In the genomic region with DNA sequence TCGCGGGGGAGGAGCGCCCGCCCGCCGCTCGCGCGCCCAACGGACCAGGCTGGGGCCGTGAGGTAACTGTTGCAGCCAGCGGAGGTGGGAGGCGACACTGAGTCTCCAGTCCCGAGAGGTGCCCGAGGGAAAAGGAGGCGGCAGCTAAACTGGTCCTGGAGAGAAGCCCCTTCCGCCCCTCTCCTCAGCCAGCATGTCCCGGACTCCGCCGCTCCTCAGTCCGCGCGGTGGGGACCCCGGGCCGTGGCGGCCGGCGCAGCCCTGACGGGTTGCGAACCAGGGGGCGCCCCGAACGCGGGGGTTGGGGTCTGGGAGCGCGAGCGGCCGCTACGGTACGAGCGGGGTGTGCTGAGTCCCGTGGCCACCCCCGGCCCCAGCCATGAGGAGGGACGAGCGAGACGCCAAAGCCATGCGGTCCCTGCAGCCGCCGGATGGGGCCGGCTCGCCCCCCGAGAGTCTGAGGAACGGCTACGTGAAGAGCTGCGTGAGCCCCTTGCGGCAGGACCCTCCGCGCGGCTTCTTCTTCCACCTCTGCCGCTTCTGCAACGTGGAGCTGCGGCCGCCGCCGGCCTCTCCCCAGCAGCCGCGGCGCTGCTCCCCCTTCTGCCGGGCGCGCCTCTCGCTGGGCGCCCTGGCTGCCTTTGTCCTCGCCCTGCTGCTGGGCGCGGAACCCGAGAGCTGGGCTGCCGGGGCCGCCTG, we compare ENCODE assay signal across 8 cellular contexts. TPM values are rescaled to one million over a fixed set of nuclear protein-coding genes. Genes with fewer than 3 reads are reported as not detected.
DNase-seq lines count a peak whose midpoint lies in the region; ATAC-seq, FAIRE-seq and TF ChIP-seq lines count a peak whose summit lies in the region.

A gene (plus strand): TSS at position 108 of the 699 bp plus-strand sequence. CDS start 272 bp downstream, at position 380.

- peak within 1 kb of the TSS; percentile 52 for H3K4me3 ChIP-seq in epithelial cell of esophagus (ENCODE audit: low read length)
- peak within 1 kb of the TSS; percentile 71 for H3K4me3 ChIP-seq in mucosa of descending colon

- peak; percentile 70 for ATAC-seq in HG03442 (IDR thresholded peaks at IDR 0.05; ENCODE audit: unreplicated experiment)
- ATAC-seq in mucosa of descending colon, result peak; percentile 92

- TF ChIP-seq CTCF in CD14-positive monocyte (IDR thresholded peaks at IDR 0.05), result peak; percentile 21
- no peak for TF ChIP-seq CTCF in epithelial cell of esophagus (IDR thresholded peaks at IDR 0.05; ENCODE audit: insufficient read depth, low read depth, low read length, missing control alignments)
- TF ChIP-seq CTCF in mucosa of descending colon (IDR thresholded peaks at IDR 0.05), result no peak

- peak; percentile 8 for FAIRE-seq in GM19239 (lab: Jason Lieb, UNC)

- no peaks in the 10 kb centered on the region for H3K9me3 ChIP-seq in mucosa of descending colon

- H3K4me1 ChIP-seq in mucosa of descending colon (ENCODE audit: low read depth), result peaks cover 25% of the 10 kb centered on the region

- peaks cover 0 to 2% (median 1%) of the 10 kb centered on the region in 3 donors for H3K27me3 Mint-ChIP-seq in CD14-positive monocyte (ENCODE audit: low read depth in 3 of 3)

- H3K36me3 Mint-ChIP-seq in CD14-positive monocyte, result peaks cover 0 to 6% of the 10 kb centered on the region in 2 donors

- peaks cover 38% of the 10 kb centered on the region for H3K4me1 Mint-ChIP-seq in CD14-positive monocyte

- H3K9me3 Mint-ChIP-seq in CD14-positive monocyte, result peaks cover 0 to 2% (median 0%) of the 10 kb centered on the region in 7 donors

- no peaks in the 10 kb centered on the region for H3K36me3 ChIP-seq in mucosa of descending colon (ENCODE audit: low read depth)

- H3K27ac Mint-ChIP-seq in CD14-positive monocyte, result peak within 1 kb of the TSS; percentile 79 to 91 (median 88)

- DNase-seq in CD14-positive monocyte (ENCODE audit: low spot score) (peak; percentile 70), GM19239 (ENCODE audit: insufficient read length, low spot score) (peak; percentile 58), NOMO-1 (lab: John Stamatoyannopoulos, UW; ENCODE audit: unreplicated experiment in 2 of 2) (peak; percentile 76 to 77), epithelial cell of esophagus (ENCODE audit: low read depth) (peak; percentile 39), mucosa of descending colon (peak; percentile 90 to 92 (median 91))
- peak; percentile 40 for DNase-seq in activated CD8-positive, alpha-beta memory T cell treated with anti-CD3 and anti-CD28 coated beads, Interleukin-2, amount 50 U/mL, for 1 hour (ENCODE audit: extremely low read depth)
- DNase-seq in stimulated activated CD8-positive, alpha-beta memory T cell treated with anti-CD3 and anti-CD28 coated beads, Interleukin-7, amount 100 ng/mL, for 24 hours (ENCODE audit: low read depth), result peak; percentile 40

- intact Hi-C loops in CD14-positive monocyte (cut with micrococcal nuclease) (loop anchor here (5.0 to 10.0 kb wide), 3 partner anchors 99 to 261 kb away; no protein-coding TSS in a partner anchor), mucosa of descending colon (cut with DNase I, micrococcal nuclease) (loop anchor here in 1 of 2 donors (10.0 kb wide), 1 partner anchor 99 kb away; no protein-coding TSS in a partner anchor)

- H3K4me3 Mint-ChIP-seq in CD14-positive monocyte, result peak within 1 kb of the TSS; percentile 96

RNA-seq across cellular contexts. Expression of the gene that starts here (rescaled TPM):
- 1 to 10 TPM; 5.2 to 6.0 TPM for polyA plus RNA-seq in CD14-positive monocyte
- total RNA-seq in mucosa of descending colon, result 10 to 100 TPM; 22.4 to 47.0 (median 25.9) TPM

Comparison
In these comparisons a context has a peak if more than half of its experiments do, and no peak if none do; other contexts are left out.
1. Peak in every context shown above with its lines: DNase-seq, ATAC-seq and H3K4me3 ChIP-seq.
2. DNase-seq: peak in every context shown above with its lines; median percentile 91 in mucosa of descending colon; 76 in NOMO-1; 70 in CD14-positive monocyte; 58 in GM19239; 40 in activated CD8-positive, alpha-beta memory T cell treated with anti-CD3 and anti-CD28 coated beads, Interleukin-2, amount 50 U/mL, for 1 hour; 40 in stimulated activated CD8-positive, alpha-beta memory T cell treated with anti-CD3 and anti-CD28 coated beads, Interleukin-7, amount 100 ng/mL, for 24 hours; 39 in epithelial cell of esophagus.